Comparison of ENCODE assay signal across 17 cellular contexts in the genomic region with DNA sequence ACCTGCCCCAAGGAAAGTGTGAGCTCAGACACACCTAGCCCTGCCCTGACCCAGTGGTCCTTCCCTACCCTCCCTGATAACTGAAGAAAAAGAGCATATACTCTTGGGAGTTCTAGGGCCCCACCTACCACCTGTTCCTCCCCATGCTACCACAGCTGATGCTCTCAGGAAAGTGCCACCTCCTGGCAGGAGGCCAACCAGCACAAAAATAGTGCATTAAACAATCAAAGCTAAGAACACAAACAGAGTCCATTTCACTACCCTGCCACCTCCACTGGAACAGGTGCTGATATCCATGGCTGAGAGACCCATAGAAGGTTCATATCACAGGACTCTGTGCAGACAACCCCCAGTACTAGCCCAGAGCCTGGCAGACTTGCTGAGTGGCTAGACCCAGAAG.
DNase-seq lines count a peak whose midpoint lies in the region.
"Had no signal": no experiment of that assay in that cellular context is flagged by ENCODE, and none has a peak within 500 bp of the region (broad histone marks: within the 10 kb centered on the region; RNA-seq: fewer than 3 reads in every experiment).

No MANE protein-coding gene starts in this region.

- H3K36me3 ChIP-seq in neuronal stem cell (replicated peaks in 1 of 2; ENCODE audit: control insufficient read depth in 2 of 2, insufficient read depth in 2 of 2, low read length in 2 of 2) = no peaks in the 10 kb centered on the region
- H3K36me3 ChIP-seq: HAP-1, MG63 had no signal

- no peak overlapping the region for H4K91ac ChIP-seq in neuronal stem cell (ENCODE audit: low read depth, low read length, poor library complexity)

- H3K9me3 ChIP-seq in neuronal stem cell (replicated peaks in 1 of 2; ENCODE audit: control insufficient read depth in 2 of 2, insufficient read depth in 1 of 2, low read depth in 1 of 2, low read length in 2 of 2) = peaks cover 0 to 2% of the 10 kb centered on the region in 2 donors
- H3K9me3 ChIP-seq: HAP-1, MG63 had no signal

- peak; percentile 61 for DNase-seq in DMS153 (lab: John Stamatoyannopoulos, UW)
- no peak for DNase-seq in DMS153 treated with DMSO at 0.1 percent for 48 hours (lab: John Stamatoyannopoulos, UW; ENCODE audit: unreplicated experiment)
- peak; percentile 22 for DNase-seq in NCI-H1436 treated with DMSO at 0.1 percent for 48 hours (lab: John Stamatoyannopoulos, UW)
- peak; percentile 26 for DNase-seq in RPMI8226
- no peak for DNase-seq in neuronal stem cell (ENCODE audit: low spot score)
- no peak for DNase-seq in KG1 (lab: John Stamatoyannopoulos, UW)
- no peak for DNase-seq in ureter (ENCODE audit: low spot score)
- DNase-seq in amniotic stem cell (lab: John Stamatoyannopoulos, UW) = no peak
- DNase-seq: 8988T, GM23248, IMR-90, Kasumi-1, MG63, NCI-H187 treated with DMSO at 0.1 percent for 48 hours, NCI-H510A treated with DMSO at 0.1 percent for 48 hours, PC-9 had no signal

- no peak overlapping the region for H2BK120ac ChIP-seq in neuronal stem cell (ENCODE audit: low read depth, low read length)

- H3K9ac ChIP-seq in neuronal stem cell (ENCODE audit: low read depth, low read length, poor library complexity) = no peak overlapping the region
- H3K9ac ChIP-seq: GM23248 had no signal

- H4K8ac ChIP-seq in neuronal stem cell (ENCODE audit: low read depth, low read length) = no peak overlapping the region

- H3K4me2 ChIP-seq in neuronal stem cell (ENCODE audit: insufficient read depth, low read length, poor library complexity, severe bottlenecking) = no peak overlapping the region
- H3K4me2 ChIP-seq: PC-9 had no signal

- H3K27ac ChIP-seq in neuronal stem cell (replicated peaks; ENCODE audit: low read length) = no peak overlapping the region
- H3K27ac ChIP-seq: GM23248, PC-9 had no signal

- no peak overlapping the region for H2AK5ac ChIP-seq in neuronal stem cell (ENCODE audit: low read depth, low read length)

- H3K4me1 ChIP-seq in neuronal stem cell (ENCODE audit: control insufficient read depth in 2 of 2, insufficient read depth in 1 of 2, low read depth in 1 of 2, low read length in 2 of 2) = no peaks in the 10 kb centered on the region

- H3K4me3 ChIP-seq in neuronal stem cell (ENCODE audit: low read length in 2 of 2) = no peak overlapping the region
- H3K4me3 ChIP-seq: GM23248, HAP-1, MG63, PC-9 had no signal

- no peak overlapping the region for H2BK5ac ChIP-seq in neuronal stem cell (ENCODE audit: low read length)

- no peak overlapping the region for H3K23ac ChIP-seq in neuronal stem cell (ENCODE audit: low read depth, low read length, poor library complexity)

- H3K18ac ChIP-seq in neuronal stem cell (ENCODE audit: low read length) = peak overlapping the region; percentile 53

- no peak overlapping the region for H2BK15ac ChIP-seq in neuronal stem cell (ENCODE audit: low read length)

- H3K4ac ChIP-seq in neuronal stem cell (ENCODE audit: low read length) = no peak overlapping the region

- H2BK12ac ChIP-seq in neuronal stem cell (ENCODE audit: low read length) = no peak overlapping the region

- H3K79me1 ChIP-seq in neuronal stem cell (ENCODE audit: low read depth, low read length) = no peaks in the 10 kb centered on the region

- H3K27me3 ChIP-seq in neuronal stem cell (ENCODE audit: control insufficient read depth in 3 of 3, insufficient read depth in 3 of 3, low read depth in 1 of 3, low read length in 3 of 3) = no peaks in the 10 kb centered on the region
- H3K27me3 ChIP-seq: MG63 had no signal

- H3K14ac ChIP-seq in neuronal stem cell (ENCODE audit: low read length) = no peak overlapping the region

- H2AFZ ChIP-seq in neuronal stem cell (ENCODE audit: low read length) = no peak overlapping the region
- H2AFZ ChIP-seq: GM23248, PC-9 had no signal

Comparison
In these comparisons a context has a peak if more than half of its experiments do, and no peak if none do; other contexts are left out.
1. DNase-seq: peak in DMS153 (single experiment), NCI-H1436 treated with DMSO at 0.1 percent for 48 hours (single experiment) and RPMI8226 (single experiment); none in DMS153 treated with DMSO at 0.1 percent for 48 hours (single experiment), neuronal stem cell (single experiment), KG1 (single experiment), ureter (single experiment) and amniotic stem cell (single experiment).